Comparison of ENCODE assay signal across 8 cellular contexts in the genomic region with DNA sequence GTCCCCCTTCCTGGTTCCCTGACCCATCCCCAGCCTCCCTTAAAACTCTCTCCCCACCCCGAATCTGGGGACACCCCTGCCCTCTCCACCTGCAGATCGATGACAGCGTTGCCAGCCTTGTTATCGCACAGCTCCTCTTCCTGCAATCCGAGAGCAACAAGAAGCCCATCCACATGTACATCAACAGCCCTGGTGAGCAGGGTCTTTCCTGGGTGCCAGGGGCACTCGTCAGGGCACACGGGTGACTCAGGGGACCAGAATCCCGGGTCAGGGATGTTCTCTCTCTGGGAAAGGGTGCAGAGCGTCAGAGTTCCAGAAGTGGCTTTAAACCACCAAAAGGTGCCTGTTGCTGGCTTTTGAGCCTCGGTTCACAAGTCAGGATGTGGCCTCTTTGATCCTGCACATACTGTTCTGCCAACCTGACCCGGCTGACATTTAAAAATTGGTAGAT. TPM values are rescaled to one million over a fixed set of nuclear protein-coding genes. Genes with fewer than 3 reads are reported as not detected.
DNase-seq lines count a peak whose midpoint lies in the region; ATAC-seq, FAIRE-seq and TF ChIP-seq lines count a peak whose summit lies in the region.

No MANE protein-coding gene starts in this region.

- no peak for FAIRE-seq in small intestine (lab: Jason Lieb, UNC)

- H3K4me3 ChIP-seq in foreskin fibroblast (ENCODE audit: low read depth in 1 of 2, low read length in 2 of 2): peak overlapping the region; percentile 80 to 82
- peak overlapping the region; percentile 77 to 91 for H3K4me3 ChIP-seq in small intestine (ENCODE audit: low read depth in 1 of 2, low read length in 2 of 2)

- ATAC-seq in activated CD8-positive, alpha-beta memory T cell treated with anti-CD3 and anti-CD28 coated beads, Interleukin-2, amount 10 ng/mL, durations not matched to agents 7 days and 5 days: peak; percentile 20
- ATAC-seq in GM18517 (IDR thresholded peaks at IDR 0.05; ENCODE audit: unreplicated experiment): no peak
- no peak for ATAC-seq in HG02588 (IDR thresholded peaks at IDR 0.05; ENCODE audit: unreplicated experiment)

- peak overlapping the region; percentile 96 for H3K4me3 Mint-ChIP-seq in HFFc6
- H3K4me3 Mint-ChIP-seq in activated CD8-positive, alpha-beta memory T cell treated with anti-CD3 and anti-CD28 coated beads, Interleukin-2, amount 10 ng/mL, durations not matched to agents 7 days and 5 days: peak overlapping the region; percentile 80

- H3K9me3 Mint-ChIP-seq in HFFc6: no peaks in the 10 kb centered on the region
- no peaks in the 10 kb centered on the region for H3K9me3 Mint-ChIP-seq in activated CD8-positive, alpha-beta memory T cell treated with anti-CD3 and anti-CD28 coated beads, Interleukin-2, amount 10 ng/mL, durations not matched to agents 7 days and 5 days (ENCODE audit: low read depth)

- peaks cover 9% of the 10 kb centered on the region for H3K27me3 Mint-ChIP-seq in HFFc6 (ENCODE audit: insufficient read depth)
- H3K27me3 Mint-ChIP-seq in activated CD8-positive, alpha-beta memory T cell treated with anti-CD3 and anti-CD28 coated beads, Interleukin-2, amount 10 ng/mL, durations not matched to agents 7 days and 5 days: no peaks in the 10 kb centered on the region

- H3K27ac ChIP-seq in small intestine (ENCODE audit: low read depth in 1 of 2, low read length in 1 of 2): peak overlapping the region; percentile 47 to 87

- TF ChIP-seq CTCF in HFFc6 (IDR thresholded peaks at IDR 0.05): no peak
- no peak for TF ChIP-seq CTCF in foreskin fibroblast (IDR thresholded peaks at IDR 0.05; ENCODE audit: low read depth, low read length)

- H3K4me1 ChIP-seq in small intestine (ENCODE audit: control insufficient read depth in 2 of 2, insufficient read depth in 1 of 2, low read depth in 1 of 2, low read length in 1 of 2): no peaks in the 10 kb centered on the region

- WGBS in small intestine, 3 donors: 9 to 16% (median 11%) methylated on average over 11 of the region's 11 CpGs

- no peaks in the 10 kb centered on the region for H3K9me3 ChIP-seq in small intestine (ENCODE audit: control insufficient read depth, low read depth)

- peaks cover 5% of the 10 kb centered on the region for H3K36me3 Mint-ChIP-seq in HFFc6 (ENCODE audit: low read depth)
- H3K36me3 Mint-ChIP-seq in activated CD8-positive, alpha-beta memory T cell treated with anti-CD3 and anti-CD28 coated beads, Interleukin-2, amount 10 ng/mL, durations not matched to agents 7 days and 5 days: peaks cover 21% of the 10 kb centered on the region

- peak overlapping the region; percentile 90 for H3K27ac Mint-ChIP-seq in HFFc6
- peak overlapping the region; percentile 86 for H3K27ac Mint-ChIP-seq in activated CD8-positive, alpha-beta memory T cell treated with anti-CD3 and anti-CD28 coated beads, Interleukin-2, amount 10 ng/mL, durations not matched to agents 7 days and 5 days

- peaks cover 3 to 4% of the 10 kb centered on the region in 2 donors for H3K36me3 ChIP-seq in small intestine (ENCODE audit: control insufficient read depth in 2 of 2, insufficient read depth in 2 of 2, low read length in 2 of 2)

- H3K27me3 ChIP-seq in small intestine (ENCODE audit: control insufficient read depth in 2 of 2, insufficient read depth in 2 of 2, low read length in 2 of 2): no peaks in the 10 kb centered on the region

- no peak for DNase-seq in HFFc6
- peak; percentile 60 for DNase-seq in activated CD8-positive, alpha-beta memory T cell treated with anti-CD3 and anti-CD28 coated beads, Interleukin-2, amount 10 ng/mL, durations not matched to agents 7 days and 5 days
- peak in 1 of 2 donors; percentile 46 for DNase-seq in foreskin fibroblast
- DNase-seq in small intestine: peak; percentile 25
- DNase-seq in ureter (ENCODE audit: low spot score): no peak
- no peak for DNase-seq in NK-92 (lab: John Stamatoyannopoulos, UW; ENCODE audit: unreplicated experiment)

- peaks cover 7% of the 10 kb centered on the region for H3K4me1 Mint-ChIP-seq in HFFc6 (ENCODE audit: low read depth)
- H3K4me1 Mint-ChIP-seq in activated CD8-positive, alpha-beta memory T cell treated with anti-CD3 and anti-CD28 coated beads, Interleukin-2, amount 10 ng/mL, durations not matched to agents 7 days and 5 days: peaks cover 15% of the 10 kb centered on the region

- CTCF ChIA-PET in activated CD8-positive, alpha-beta memory T cell treated with anti-CD3 and anti-CD28 coated beads, Interleukin-2, amount 10 ng/mL, durations not matched to agents 7 days and 5 days (lab: Charles Lee): interaction anchor here (1.8 to 3.0 kb wide), 2 partner anchors 11 to 154 kb away, joined by 5 to 11 read pairs; a partner anchor contains a TSS

RNA-seq across cellular contexts. Expression of a gene that starts 1.0 kb away (rescaled TPM):
- total RNA-seq in HFFc6 (2021; fragmentation: NEBNext Ultra II Directional; extraction: Animal tissue kit (Norgen Biotek cat#: 25700)): 100 to 1,000 TPM; 106 to 114 (median 107) TPM
- total RNA-seq in activated CD8-positive, alpha-beta memory T cell treated with anti-CD3 and anti-CD28 coated beads, Interleukin-2, amount 10 ng/mL, durations not matched to agents 7 days and 5 days: 100 to 1,000 TPM; 141 to 145 TPM
- 100 to 1,000 TPM; 101 to 129 (median 102) TPM for polyA plus RNA-seq in small intestine
- 54.7 TPM for total RNA-seq in ureter

RNA-seq across cellular contexts. Expression of a gene that starts 10.2 kb away (rescaled TPM):
- total RNA-seq in HFFc6 (2021; fragmentation: NEBNext Ultra II Directional; extraction: Animal tissue kit (Norgen Biotek cat#: 25700)): 10 to 100 TPM; 40.8 to 60.7 (median 47.9) TPM
- 10 to 100 TPM; 31.9 to 45.8 TPM for total RNA-seq in activated CD8-positive, alpha-beta memory T cell treated with anti-CD3 and anti-CD28 coated beads, Interleukin-2, amount 10 ng/mL, durations not matched to agents 7 days and 5 days
- polyA plus RNA-seq in small intestine: 100 to 1,000 TPM; 104 to 238 (median 224) TPM
- 60.7 TPM for total RNA-seq in ureter

RNA-seq across cellular contexts. Expression of a gene that starts 13.4 kb away (rescaled TPM):
- total RNA-seq in HFFc6 (2021; fragmentation: NEBNext Ultra II Directional; extraction: Animal tissue kit (Norgen Biotek cat#: 25700)): 1 to 10 TPM; 1.1 to 2.0 (median 1.5) TPM
- 1 to 10 TPM; 1.8 to 2.6 TPM for total RNA-seq in activated CD8-positive, alpha-beta memory T cell treated with anti-CD3 and anti-CD28 coated beads, Interleukin-2, amount 10 ng/mL, durations not matched to agents 7 days and 5 days
- polyA plus RNA-seq in small intestine: 1 to 10 TPM; 1.1 to 1.3 (median 1.1) TPM
- total RNA-seq in ureter: 1.1 TPM

RNA-seq across cellular contexts. Expression of a gene that starts 29.0 kb away (rescaled TPM):
- not detected for total RNA-seq in HFFc6 (2021; fragmentation: NEBNext Ultra II Directional; extraction: Animal tissue kit (Norgen Biotek cat#: 25700))
- total RNA-seq in activated CD8-positive, alpha-beta memory T cell treated with anti-CD3 and anti-CD28 coated beads, Interleukin-2, amount 10 ng/mL, durations not matched to agents 7 days and 5 days: under 1 TPM in 1 of 2 experiments, not detected in 1; 0.26 TPM
- under 1 TPM in 1 of 3 donors, not detected in 2; 0.06 TPM for polyA plus RNA-seq in small intestine
- total RNA-seq in ureter: not detected

RNA-seq across cellular contexts. Expression of a gene that starts 30.6 kb away (rescaled TPM):
- total RNA-seq in HFFc6 (2021; fragmentation: NEBNext Ultra II Directional; extraction: Animal tissue kit (Norgen Biotek cat#: 25700)): 10 to 100 TPM; 70.4 to 75.1 (median 71.4) TPM
- total RNA-seq in activated CD8-positive, alpha-beta memory T cell treated with anti-CD3 and anti-CD28 coated beads, Interleukin-2, amount 10 ng/mL, durations not matched to agents 7 days and 5 days: 10 to 100 TPM; 64.7 to 77.4 TPM
- 10 to 100 TPM; 63.2 to 65.9 (median 63.5) TPM for polyA plus RNA-seq in small intestine
- total RNA-seq in ureter: 52.9 TPM

Comparison
In these comparisons a context has a peak if more than half of its experiments do, and no peak if none do; other contexts are left out.
1. DNase-seq: peak in activated CD8-positive, alpha-beta memory T cell treated with anti-CD3 and anti-CD28 coated beads, Interleukin-2, amount 10 ng/mL, durations not matched to agents 7 days and 5 days (single experiment) and small intestine (single experiment); none in HFFc6 (single experiment), ureter (single experiment) and NK-92 (single experiment).